In genomic region chr17:57984226-57984890, GRCh38 we compare ENCODE assay signal across 15 cellular contexts. TPM values are rescaled to one million over a fixed set of nuclear protein-coding genes. Genes with fewer than 3 reads are reported as not detected.
A peak's percentile ranks its signal among the peaks of the same experiment; 100 is the strongest.
DNase-seq lines count a peak whose midpoint lies in the region; ATAC-seq and TF ChIP-seq lines count a peak whose summit lies in the region.
"Had no signal": no experiment of that assay in that cellular context is flagged by ENCODE, and none has a peak within 500 bp of the region (broad histone marks: within the 10 kb centered on the region; RNA-seq: fewer than 3 reads in every experiment).

No MANE protein-coding gene starts in this region.

- H3K27me3 ChIP-seq in muscle layer of colon (ENCODE audit: control insufficient read depth in 1 of 2, insufficient read depth in 2 of 2, low read length in 2 of 2) (no peaks in the 10 kb centered on the region), thymus (ENCODE audit: control insufficient read depth, insufficient read depth) (no peaks in the 10 kb centered on the region)
- H3K27me3 ChIP-seq: brain microvascular endothelial cell, SJSA1, upper lobe of left lung had no signal

- H3K36me3 Mint-ChIP-seq in activated naive CD4-positive, alpha-beta T cell treated with anti-CD3 and anti-CD28 coated beads for 36 hours (ENCODE audit: low read depth): peaks cover 12% of the 10 kb centered on the region
- H3K36me3 Mint-ChIP-seq in activated naive CD4-positive, alpha-beta T cell treated with anti-CD3 and anti-CD28 coated beads, Interleukin-2, amount 10 ng/mL, durations not matched to agents 7 days and 5 days: peaks cover 54% of the 10 kb centered on the region
- peaks cover 9% of the 10 kb centered on the region for H3K36me3 Mint-ChIP-seq in activated naive CD8-positive, alpha-beta T cell treated with anti-CD3 and anti-CD28 coated beads for 36 hours
- H3K36me3 Mint-ChIP-seq in WTC11: peaks cover 25% of the 10 kb centered on the region

- H3K27me3 Mint-ChIP-seq in activated naive CD4-positive, alpha-beta T cell treated with anti-CD3 and anti-CD28 coated beads for 36 hours (ENCODE audit: low read depth): no peaks in the 10 kb centered on the region
- H3K27me3 Mint-ChIP-seq in activated naive CD4-positive, alpha-beta T cell treated with anti-CD3 and anti-CD28 coated beads, Interleukin-2, amount 10 ng/mL, durations not matched to agents 7 days and 5 days: peaks cover 4% of the 10 kb centered on the region
- H3K27me3 Mint-ChIP-seq in activated naive CD8-positive, alpha-beta T cell treated with anti-CD3 and anti-CD28 coated beads for 36 hours: no peaks in the 10 kb centered on the region
- H3K27me3 Mint-ChIP-seq in WTC11 (ENCODE audit: low read depth): no peaks in the 10 kb centered on the region

- CTCF ChIA-PET in activated naive CD4-positive, alpha-beta T cell treated with anti-CD3 and anti-CD28 coated beads for 36 hours (lab: Charles Lee): interaction anchor here (1.0 to 3.7 kb wide), 5 partner anchors 8 to 126 kb away, joined by 3 to 29 read pairs (median 4); no protein-coding TSS in a partner anchor
- CTCF ChIA-PET in activated naive CD4-positive, alpha-beta T cell treated with anti-CD3 and anti-CD28 coated beads, Interleukin-2, amount 10 ng/mL, durations not matched to agents 7 days and 5 days (lab: Charles Lee): interaction anchor here (0.6 to 3.2 kb wide), 3 partner anchors 15 to 92 kb away, joined by 3 to 15 read pairs (median 12); no protein-coding TSS in a partner anchor
- CTCF ChIA-PET in WTC11 (lab: Charles Lee): interaction anchor here (1.0 to 3.4 kb wide), 3 partner anchors 9 to 126 kb away, joined by 3 to 13 read pairs (median 4); no protein-coding TSS in a partner anchor

- H3K9me3 ChIP-seq in muscle layer of colon (ENCODE audit: low read length) (no peaks in the 10 kb centered on the region), thymus (ENCODE audit: control insufficient read depth) (no peaks in the 10 kb centered on the region)
- H3K9me3 ChIP-seq: SJSA1, upper lobe of left lung had no signal

- no peak for DNase-seq in activated naive CD4-positive, alpha-beta T cell treated with anti-CD3 and anti-CD28 coated beads for 36 hours
- DNase-seq in activated naive CD4-positive, alpha-beta T cell treated with anti-CD3 and anti-CD28 coated beads, Interleukin-2, amount 10 ng/mL, durations not matched to agents 7 days and 5 days: no peak
- DNase-seq in activated naive CD8-positive, alpha-beta T cell treated with anti-CD3 and anti-CD28 coated beads for 36 hours: no peak
- DNase-seq in NCI-H345 (lab: John Stamatoyannopoulos, UW) (no peak), OCI-M1 (lab: John Stamatoyannopoulos, UW) (no peak), WTC11 (ENCODE audit: low spot score) (no peak)
- DNase-seq: AML-193; brain microvascular endothelial cell; NCI-H446; stimulated activated CD4-positive, alpha-beta T cell treated with anti-CD3 and anti-CD28 coated beads, Interleukin-4, amount 100 ng/mL, for 1 hour; upper lobe of left lung had no signal

- 52% methylated on average over 4 of the region's 4 CpGs for WGBS in thymus

- peak overlapping the region; percentile 0 for H3K9ac ChIP-seq in muscle layer of colon (ENCODE audit: low read length)

- peak overlapping the region; percentile 34 for H3K27ac Mint-ChIP-seq in activated naive CD4-positive, alpha-beta T cell treated with anti-CD3 and anti-CD28 coated beads for 36 hours
- no peak overlapping the region for H3K27ac Mint-ChIP-seq in activated naive CD4-positive, alpha-beta T cell treated with anti-CD3 and anti-CD28 coated beads, Interleukin-2, amount 10 ng/mL, durations not matched to agents 7 days and 5 days
- H3K27ac Mint-ChIP-seq in activated naive CD8-positive, alpha-beta T cell treated with anti-CD3 and anti-CD28 coated beads for 36 hours: peak overlapping the region; percentile 18
- H3K27ac Mint-ChIP-seq in WTC11: no peak overlapping the region

- intact Hi-C loops in activated naive CD4-positive, alpha-beta T cell treated with anti-CD3 and anti-CD28 coated beads for 36 hours (cut with micrococcal nuclease): no loop called here

- peak overlapping the region; percentile 75 for H3K27ac ChIP-seq in muscle layer of colon (ENCODE audit: low read depth, low read length)
- H3K27ac ChIP-seq in thymus (ENCODE audit: low read depth): no peak overlapping the region
- H3K27ac ChIP-seq: brain microvascular endothelial cell had no signal

- POLR2A ChIA-PET in WTC11 (lab: Charles Lee): no interaction called here

- H3K4me3 Mint-ChIP-seq in activated naive CD4-positive, alpha-beta T cell treated with anti-CD3 and anti-CD28 coated beads for 36 hours: no peak overlapping the region
- H3K4me3 Mint-ChIP-seq in activated naive CD4-positive, alpha-beta T cell treated with anti-CD3 and anti-CD28 coated beads, Interleukin-2, amount 10 ng/mL, durations not matched to agents 7 days and 5 days: no peak overlapping the region
- no peak overlapping the region for H3K4me3 Mint-ChIP-seq in activated naive CD8-positive, alpha-beta T cell treated with anti-CD3 and anti-CD28 coated beads for 36 hours
- H3K4me3 Mint-ChIP-seq in WTC11: no peak overlapping the region

- H3K9me3 Mint-ChIP-seq in activated naive CD4-positive, alpha-beta T cell treated with anti-CD3 and anti-CD28 coated beads for 36 hours: no peaks in the 10 kb centered on the region
- H3K9me3 Mint-ChIP-seq in activated naive CD4-positive, alpha-beta T cell treated with anti-CD3 and anti-CD28 coated beads, Interleukin-2, amount 10 ng/mL, durations not matched to agents 7 days and 5 days: no peaks in the 10 kb centered on the region
- H3K9me3 Mint-ChIP-seq in activated naive CD8-positive, alpha-beta T cell treated with anti-CD3 and anti-CD28 coated beads for 36 hours: no peaks in the 10 kb centered on the region
- no peaks in the 10 kb centered on the region for H3K9me3 Mint-ChIP-seq in WTC11

- no peak for TF ChIP-seq CTCF in WTC11 (IDR thresholded peaks at IDR 0.05)

- peaks cover 14% of the 10 kb centered on the region for H3K36me3 ChIP-seq in muscle layer of colon (ENCODE audit: insufficient read depth, low read length)
- H3K36me3 ChIP-seq in thymus (ENCODE audit: control insufficient read depth, insufficient read depth): peaks cover 14% of the 10 kb centered on the region

- peak overlapping the region in 1 of 2 donors; percentile 33 for H3K4me3 ChIP-seq in muscle layer of colon (ENCODE audit: low read depth in 1 of 2, low read length in 2 of 2)
- peak overlapping the region; percentile 9 for H3K4me3 ChIP-seq in thymus (ENCODE audit: low read length)
- H3K4me3 ChIP-seq: GM12878, SJSA1 had no signal

- peaks cover 62% of the 10 kb centered on the region for H3K4me1 Mint-ChIP-seq in activated naive CD4-positive, alpha-beta T cell treated with anti-CD3 and anti-CD28 coated beads for 36 hours (ENCODE audit: low read depth)
- peaks cover 57% of the 10 kb centered on the region for H3K4me1 Mint-ChIP-seq in activated naive CD4-positive, alpha-beta T cell treated with anti-CD3 and anti-CD28 coated beads, Interleukin-2, amount 10 ng/mL, durations not matched to agents 7 days and 5 days
- peaks cover 70% of the 10 kb centered on the region for H3K4me1 Mint-ChIP-seq in activated naive CD8-positive, alpha-beta T cell treated with anti-CD3 and anti-CD28 coated beads for 36 hours
- peaks cover 45% of the 10 kb centered on the region for H3K4me1 Mint-ChIP-seq in WTC11

- ATAC-seq in WTC11: no peak
- ATAC-seq: GM12878 had no signal

- H3K4me1 ChIP-seq in muscle layer of colon (ENCODE audit: insufficient read depth, low read length) (peaks cover 69% of the 10 kb centered on the region), thymus (ENCODE audit: control insufficient read depth, insufficient read depth, low read length) (peaks cover 20% of the 10 kb centered on the region)

TF ChIP-seq in WTC11, 78 proteins besides CTCF, POLR2A, EP300 and RAD21 (continues in another document):
- TF ChIP-seq ERG (CRISPR knock-in tag; IDR thresholded peaks at IDR 0.05): no peak

RNA-seq across cellular contexts. Expression of gene VEZF1, which starts 3.7 kb away (rescaled TPM):
- 10 to 100 TPM; 21.7 to 22.0 TPM for total RNA-seq in activated naive CD4-positive, alpha-beta T cell treated with anti-CD3 and anti-CD28 coated beads for 36 hours
- total RNA-seq in activated naive CD8-positive, alpha-beta T cell treated with anti-CD3 and anti-CD28 coated beads for 36 hours: 10 to 100 TPM; 22.8 to 23.0 TPM
- polyA plus RNA-seq in thymus: 31.8 TPM
- total RNA-seq in WTC11 (2021): 43.1 to 43.8 TPM (median 43.3 TPM) in 3 replicates

RNA-seq across cellular contexts. Expression of gene SRSF1, which starts 22.7 kb away (rescaled TPM):
- 100 to 1,000 TPM; 248 to 257 TPM for total RNA-seq in activated naive CD4-positive, alpha-beta T cell treated with anti-CD3 and anti-CD28 coated beads for 36 hours
- 100 to 1,000 TPM; 441 to 469 TPM for total RNA-seq in activated naive CD8-positive, alpha-beta T cell treated with anti-CD3 and anti-CD28 coated beads for 36 hours
- polyA plus RNA-seq in thymus: 104 TPM
- 349 to 387 TPM (median 366 TPM) in 3 replicates for total RNA-seq in WTC11 (2021)

RNA-seq across cellular contexts. Expression of gene CUEDC1, which starts 29.1 kb away (rescaled TPM):
- total RNA-seq in activated naive CD4-positive, alpha-beta T cell treated with anti-CD3 and anti-CD28 coated beads for 36 hours: under 1 TPM; 0.47 to 0.69 TPM
- under 1 TPM; 0.14 to 0.18 TPM for total RNA-seq in activated naive CD8-positive, alpha-beta T cell treated with anti-CD3 and anti-CD28 coated beads for 36 hours
- 19.3 TPM for polyA plus RNA-seq in thymus
- 6.5 to 12.2 TPM (median 9.4 TPM) in 3 replicates for total RNA-seq in WTC11 (2021)

Comparison
In these comparisons a context has a peak if more than half of its experiments do, and no peak if none do; other contexts are left out.
1. H3K27ac Mint-ChIP-seq: peak in activated naive CD4-positive, alpha-beta T cell treated with anti-CD3 and anti-CD28 coated beads for 36 hours (single experiment) and activated naive CD8-positive, alpha-beta T cell treated with anti-CD3 and anti-CD28 coated beads for 36 hours (single experiment); none in activated naive CD4-positive, alpha-beta T cell treated with anti-CD3 and anti-CD28 coated beads, Interleukin-2, amount 10 ng/mL, durations not matched to agents 7 days and 5 days (single experiment) and WTC11 (single experiment).